Comparison of ENCODE assay signal across 8 cellular contexts in genomic region chr4:85475631-85476233, GRCh38. TPM values are rescaled to one million over a fixed set of nuclear protein-coding genes. Genes with fewer than 3 reads are reported as not detected.
DNase-seq lines count a peak whose midpoint lies in the region; ATAC-seq and TF ChIP-seq lines count a peak whose summit lies in the region.

No MANE protein-coding gene starts in this region.

- no peak for TF ChIP-seq POLR2A in body of pancreas (IDR thresholded peaks at IDR 0.05)

- TF ChIP-seq CTCF in body of pancreas (IDR thresholded peaks at IDR 0.05) (no peak), tibial artery (IDR thresholded peaks at IDR 0.05) (no peak)

- H3K36me3 ChIP-seq in body of pancreas (replicated peaks in 1 of 2; ENCODE audit: insufficient read depth in 1 of 2, low read depth in 2 of 2): no peaks in the 10 kb centered on the region
- no peaks in the 10 kb centered on the region for H3K36me3 ChIP-seq in tibial artery

- no peaks in the 10 kb centered on the region for H3K27me3 ChIP-seq in body of pancreas
- H3K27me3 ChIP-seq in tibial artery: peaks cover 0 to 12% of the 10 kb centered on the region in 2 donors

- H3K27ac ChIP-seq in body of pancreas (peak overlapping the region; percentile 84 to 95 (median 91)), tibial artery (no peak overlapping the region)

- peak; percentile 45 for DNase-seq in NCI-H1436 (lab: John Stamatoyannopoulos, UW)
- DNase-seq in NCI-H1436 treated with DMSO at 0.1 percent for 48 hours (lab: John Stamatoyannopoulos, UW): no peak
- DNase-seq in body of pancreas: peak; percentile 37 to 64 (median 43)
- DNase-seq in islet precursor cell: peak; percentile 87
- DNase-seq in tibial artery: no peak
- DNase-seq in activated CD4-positive, alpha-beta T cell treated with anti-CD3 and anti-CD28 coated beads for 36 hours: no peak

- no peaks in the 10 kb centered on the region for H3K9me3 Mint-ChIP-seq in activated CD4-positive, alpha-beta T cell treated with anti-CD3 and anti-CD28 coated beads for 36 hours (ENCODE audit: low read depth)

- ATAC-seq in body of pancreas: no peak
- no peak for ATAC-seq in GM21360 (IDR thresholded peaks at IDR 0.05; ENCODE audit: unreplicated experiment)
- ATAC-seq in activated CD4-positive, alpha-beta T cell treated with anti-CD3 and anti-CD28 coated beads for 36 hours: no peak
- ATAC-seq in GM19467 (IDR thresholded peaks at IDR 0.05; ENCODE audit: unreplicated experiment): no peak

- H3K4me1 ChIP-seq in body of pancreas: peaks cover 27% of the 10 kb centered on the region
- peaks cover 0 to 4% (median 3%) of the 10 kb centered on the region in 4 donors for H3K4me1 ChIP-seq in tibial artery

- WGBS in body of pancreas, 2 donors: 3 to 4% methylated on average over 11 to 14 of the region's 21 CpGs

- no peak overlapping the region for H3K4me3 Mint-ChIP-seq in activated CD4-positive, alpha-beta T cell treated with anti-CD3 and anti-CD28 coated beads for 36 hours

- POLR2A ChIA-PET in activated CD4-positive, alpha-beta T cell treated with anti-CD3 and anti-CD28 coated beads for 36 hours (lab: Charles Lee): no interaction called here

- intact Hi-C loops in body of pancreas (cut with DNase I) (no loop called here), tibial artery (cut with DNase I; ENCODE audit: low total_unique reads) (no loop called here)
- intact Hi-C loops in activated CD4-positive, alpha-beta T cell treated with anti-CD3 and anti-CD28 coated beads for 36 hours (cut with DNase I, micrococcal nuclease): no loop called here

- H3K36me3 Mint-ChIP-seq in activated CD4-positive, alpha-beta T cell treated with anti-CD3 and anti-CD28 coated beads for 36 hours (ENCODE audit: low read depth): no peaks in the 10 kb centered on the region

- H3K27me3 Mint-ChIP-seq in activated CD4-positive, alpha-beta T cell treated with anti-CD3 and anti-CD28 coated beads for 36 hours: peaks cover 26% of the 10 kb centered on the region

- H3K9me3 ChIP-seq in body of pancreas: no peaks in the 10 kb centered on the region
- no peaks in the 10 kb centered on the region for H3K9me3 ChIP-seq in tibial artery

- H3K27ac Mint-ChIP-seq in activated CD4-positive, alpha-beta T cell treated with anti-CD3 and anti-CD28 coated beads for 36 hours: no peak overlapping the region

- CTCF ChIA-PET in activated CD4-positive, alpha-beta T cell treated with anti-CD3 and anti-CD28 coated beads for 36 hours (lab: Charles Lee): no interaction called here

- H3K4me3 ChIP-seq in body of pancreas: peak overlapping the region; percentile 42 to 52
- H3K4me3 ChIP-seq in tibial artery: peak overlapping the region; percentile 46 to 53

- peaks cover 3% of the 10 kb centered on the region for H3K4me1 Mint-ChIP-seq in activated CD4-positive, alpha-beta T cell treated with anti-CD3 and anti-CD28 coated beads for 36 hours

RNA-seq across cellular contexts. Expression of gene ARHGAP24, which starts 0.8 kb away (rescaled TPM):
- 100 to 1,000 TPM in 1 of 2 donors, 10 to 100 TPM in 1; 43.3 to 113 TPM for total RNA-seq in body of pancreas
- total RNA-seq in activated CD4-positive, alpha-beta T cell treated with anti-CD3 and anti-CD28 coated beads for 36 hours: not detected

Comparison
In these comparisons a context has a peak if more than half of its experiments do, and no peak if none do; other contexts are left out.
1. DNase-seq: peak in NCI-H1436 (single experiment), body of pancreas (4 of 4) and islet precursor cell (single experiment); none in NCI-H1436 treated with DMSO at 0.1 percent for 48 hours (single experiment), tibial artery (0 of 2) and activated CD4-positive, alpha-beta T cell treated with anti-CD3 and anti-CD28 coated beads for 36 hours (single experiment).
2. H3K27ac ChIP-seq: peak in body of pancreas (4 of 4); none in tibial artery (0 of 2).
3. RNA of gene ARHGAP24, which starts 0.8 kb away (total RNA-seq): 43.3 to 113 TPM in body of pancreas; not detected in activated CD4-positive, alpha-beta T cell treated with anti-CD3 and anti-CD28 coated beads for 36 hours; every median in the first group is over 10 times any median in the second.